5 cellular contexts compared by ENCODE assay signal in genomic region chr19:43003634-43004033, GRCh38. TPM values are rescaled to one million over a fixed set of nuclear protein-coding genes. Genes with fewer than 3 reads are reported as not detected.
"Had no signal": no experiment of that assay in that cellular context is flagged by ENCODE, and none has a peak within 500 bp of the region (broad histone marks: within the 10 kb centered on the region; RNA-seq: fewer than 3 reads in every experiment).

No MANE protein-coding gene starts in this region.

RNA-seq across cellular contexts. Expression of gene PSG11, which starts 22.6 kb away (rescaled TPM):
- total RNA-seq: HT-29, NCI-H460, Right ventricle myocardium superior, RPMI7951, SJSA1 had no signal
